29 cellular contexts compared by ENCODE assay signal in genomic region chr12:97989366-97989940, GRCh38.
"Had no signal": no experiment of that assay in that cellular context is flagged by ENCODE, and none has a peak within 500 bp of the region (broad histone marks: within the 10 kb centered on the region; RNA-seq: fewer than 3 reads in every experiment).

No MANE protein-coding gene starts in this region.

- H3K27ac Mint-ChIP-seq: dendritic cell treated with granulocyte-macrophage colony-stimulating factor and Interleukin-4, amounts not matched to agents 40 ng/mL and 50 ng/mL, for 4 days; effector memory CD8-positive, alpha-beta T cell; endodermal cell had no signal

- H3K27me3 Mint-ChIP-seq: dendritic cell treated with granulocyte-macrophage colony-stimulating factor and Interleukin-4, amounts not matched to agents 40 ng/mL and 50 ng/mL, for 4 days had no signal

- H3K27ac ChIP-seq: colonic mucosa, coronary artery, dorsolateral prefrontal cortex, epithelial cell of prostate, esophagus muscularis mucosa, esophagus squamous epithelium, foreskin keratinocyte, gastrocnemius medialis, gastroesophageal sphincter, heart left ventricle, heart right ventricle, hepatocyte had no signal

- ATAC-seq: effector memory CD8-positive, alpha-beta T cell; esophagus mucosa; foreskin keratinocyte; gastrocnemius medialis; gastroesophageal sphincter; heart left ventricle; heart right ventricle had no signal

- FAIRE-seq: endometrium, endothelial cell of umbilical vein, frontal cortex had no signal

- H2AFZ ChIP-seq: hepatocyte had no signal

- DNase-seq: colonic mucosa; cortex of kidney; dermis blood vessel endothelial cell; dorsolateral prefrontal cortex; effector CD4-positive, alpha-beta T cell; effector CD8-positive, alpha-beta T cell; effector memory CD4-positive, alpha-beta T cell; effector memory CD8-positive, alpha-beta T cell; endodermal cell; erythroblast; esophagus squamous epithelium; foreskin fibroblast; foreskin keratinocyte; foreskin melanocyte; gastrocnemius medialis; glutamatergic neuron; head of caudate nucleus; heart left ventricle; heart right ventricle had no signal

- H3K4me3 ChIP-seq: colonic mucosa, coronary artery, dorsolateral prefrontal cortex, esophagus muscularis mucosa, esophagus squamous epithelium, gastrocnemius medialis, gastroesophageal sphincter, heart left ventricle, heart right ventricle, hepatocyte had no signal

- H3K36me3 ChIP-seq: colonic mucosa, esophagus muscularis mucosa, esophagus squamous epithelium, gastrocnemius medialis, gastroesophageal sphincter, heart left ventricle, heart right ventricle had no signal

- H3K27me3 ChIP-seq: colonic mucosa, esophagus muscularis mucosa, esophagus squamous epithelium, foreskin keratinocyte, gastrocnemius medialis, gastroesophageal sphincter, heart left ventricle, heart right ventricle, hepatocyte had no signal

- H3K9me3 ChIP-seq: colonic mucosa, esophagus muscularis mucosa, esophagus squamous epithelium, gastrocnemius medialis had no signal

- H3K79me2 ChIP-seq: hepatocyte had no signal

- H3K4me1 ChIP-seq: colonic mucosa, esophagus squamous epithelium, foreskin keratinocyte, gastrocnemius medialis had no signal

- H3K4me3 Mint-ChIP-seq: dendritic cell treated with granulocyte-macrophage colony-stimulating factor and Interleukin-4, amounts not matched to agents 40 ng/mL and 50 ng/mL, for 4 days; effector memory CD8-positive, alpha-beta T cell; endodermal cell had no signal

- H3K4me2 ChIP-seq: hepatocyte had no signal
